Comparison of ENCODE assay signal across 25 cellular contexts in genomic region chr15:75073197-75073596, GRCh38. TPM values are rescaled to one million over a fixed set of nuclear protein-coding genes. Genes with fewer than 3 reads are reported as not detected.
DNase-seq lines count a peak whose midpoint lies in the region; ATAC-seq and TF ChIP-seq lines count a peak whose summit lies in the region.
"Had no signal": no experiment of that assay in that cellular context is flagged by ENCODE, and none has a peak within 500 bp of the region (broad histone marks: within the 10 kb centered on the region; RNA-seq: fewer than 3 reads in every experiment).

No MANE protein-coding gene starts in this region.

- H3K4me3 ChIP-seq in fibroblast of villous mesenchyme (ENCODE audit: low read depth, low read length): no peak overlapping the region
- H3K4me3 ChIP-seq: body of pancreas, colonic mucosa, ovary, uterus had no signal

- DNase-seq in CD1c-positive myeloid dendritic cell (ENCODE audit: extremely low spot score): peak; percentile 92
- DNase-seq in MV-4-11 (lab: John Stamatoyannopoulos, UW): peak; percentile 76
- DNase-seq in fibroblast of villous mesenchyme (ENCODE audit: low read depth): peak; percentile 65
- peak; percentile 23 for DNase-seq in mucosa of gallbladder (ENCODE audit: low spot score)
- no peak for DNase-seq in activated CD4-positive, alpha-beta T cell treated with anti-CD3 and anti-CD28 coated beads for 48 hours
- DNase-seq in T1000 (lab: John Stamatoyannopoulos, UW): no peak
- DNase-seq: activated CD8-positive, alpha-beta T cell treated with anti-CD3 and anti-CD28 coated beads for 36 hours; activated naive CD8-positive, alpha-beta T cell treated with anti-CD3 and anti-CD28 coated beads, Interleukin-2, amount 10 ng/mL, durations not matched to agents 7 days and 5 days; activated T-cell treated with anti-CD3 and anti-CD28 coated beads, Interleukin-2, amount 50 U/mL, for 72 hours; colonic mucosa; COR-L47; KG1; left cardiac atrium; NCI-H1105; NCI-H2107; NCI-H69; ovary; SK-N-SH; stimulated activated CD4-positive, alpha-beta T cell treated with anti-CD3 and anti-CD28 coated beads, Interleukin-2, amount 100 ng/mL, for 48 hours; uterus had no signal

- ATAC-seq in GM18867 (IDR thresholded peaks at IDR 0.05; ENCODE audit: unreplicated experiment): no peak
- no peak for ATAC-seq in HG02588 (IDR thresholded peaks at IDR 0.05; ENCODE audit: unreplicated experiment)
- ATAC-seq: activated CD8-positive, alpha-beta T cell treated with anti-CD3 and anti-CD28 coated beads for 36 hours; activated T-cell treated with anti-CD3 and anti-CD28 coated beads, Interleukin-2, amount 50 U/mL, for 72 hours; body of pancreas; HCT116; Panc1 had no signal

- TF ChIP-seq CTCF in fibroblast of villous mesenchyme (IDR thresholded peaks at IDR 0.05; ENCODE audit: insufficient read depth, low read depth, low read length): no peak

RNA-seq across cellular contexts. Expression of gene PPCDC, which starts 49.8 kb away (rescaled TPM):
- total RNA-seq in fibroblast of villous mesenchyme: 7.4 and 7.8 TPM in 2 replicates
- total RNA-seq in mucosa of gallbladder: 17.3 TPM

Comparison
In these comparisons a context has a peak if more than half of its experiments do, and no peak if none do; other contexts are left out.
1. DNase-seq: peak in CD1c-positive myeloid dendritic cell (single experiment), MV-4-11 (single experiment), fibroblast of villous mesenchyme (single experiment) and mucosa of gallbladder (single experiment); none in activated CD4-positive, alpha-beta T cell treated with anti-CD3 and anti-CD28 coated beads for 48 hours (single experiment) and T1000 (single experiment).